Comparison of ENCODE assay signal across 22 cellular contexts in the genomic region with DNA sequence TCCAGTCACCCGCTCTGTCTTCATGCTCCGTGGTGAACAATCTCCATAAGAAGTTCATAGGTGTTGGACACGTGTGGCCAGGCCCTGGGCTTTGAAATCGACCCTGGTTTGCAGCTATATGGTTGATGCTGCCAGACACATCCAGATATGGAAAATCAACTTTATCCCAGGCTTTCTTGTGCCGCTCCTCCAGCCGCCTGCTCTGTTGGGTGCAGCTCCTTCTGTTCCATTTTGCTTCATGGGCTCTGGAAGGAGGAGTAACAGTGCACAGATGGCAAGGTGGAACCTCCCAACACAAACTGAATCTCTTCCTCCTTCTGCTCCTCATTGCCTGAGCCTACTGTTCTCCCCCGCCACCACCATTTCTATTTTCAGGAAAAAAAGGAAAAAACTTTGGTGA. TPM values are rescaled to one million over a fixed set of nuclear protein-coding genes. Genes with fewer than 3 reads are reported as not detected.
DNase-seq lines count a peak whose midpoint lies in the region; ATAC-seq and TF ChIP-seq lines count a peak whose summit lies in the region.
"Had no signal": no experiment of that assay in that cellular context is flagged by ENCODE, and none has a peak within 500 bp of the region (broad histone marks: within the 10 kb centered on the region; RNA-seq: fewer than 3 reads in every experiment).

No MANE protein-coding gene starts in this region.

- CTCF ChIA-PET in MCF 10A (lab: Yijun Ruan, JAX): interaction anchor here (0.5 to 1.2 kb wide), 6 partner anchors 13 to 1623 kb away, joined by 3 to 4 read pairs (median 3); no protein-coding TSS in a partner anchor

- H3K36me3 ChIP-seq in breast epithelium (no peaks in the 10 kb centered on the region), ascending aorta (no peaks in the 10 kb centered on the region), right lobe of liver (no peaks in the 10 kb centered on the region), brain microvascular endothelial cell (replicated peaks) (no peaks in the 10 kb centered on the region)
- H3K36me3 ChIP-seq: spleen, upper lobe of left lung had no signal

- TF ChIP-seq POLR2A in breast epithelium (IDR thresholded peaks at IDR 0.05) (no peak), right lobe of liver (IDR thresholded peaks at IDR 0.05) (no peak)

- no peaks in the 10 kb centered on the region for H3K9me3 Mint-ChIP-seq in MCF 10A (ENCODE audit: unreplicated experiment)
- H3K9me3 Mint-ChIP-seq: activated B cell treated with CpG ODN at 0.5 μM for 24 hours; activated CD4-positive, alpha-beta memory T cell treated with anti-CD3 and anti-CD28 coated beads, Interleukin-2, amount 10 ng/mL, durations not matched to agents 7 days and 5 days; activated naive CD4-positive, alpha-beta T cell treated with anti-CD3 and anti-CD28 coated beads for 36 hours had no signal

- H3K36me3 Mint-ChIP-seq in MCF 10A (ENCODE audit: insufficient read depth, unreplicated experiment): no peaks in the 10 kb centered on the region

- intact Hi-C loops in MCF 10A (cut with micrococcal nuclease) (loop anchor here (5.0 kb wide), 1 partner anchor 339 kb away; the partner anchor contains the start of gene ARHGAP21), breast epithelium (cut with DNase I; ENCODE audit: low total_unique reads) (no loop called here), ascending aorta (cut with DNase I) (loop anchor here (5.0 kb wide), 2 partner anchors 104 to 339 kb away; partner anchors contain the start of gene ARHGAP21), right lobe of liver (cut with DNase I) (no loop called here)

- peaks cover 43% of the 10 kb centered on the region for H3K4me1 Mint-ChIP-seq in MCF 10A (ENCODE audit: insufficient read depth, unreplicated experiment)

- WGBS in right lobe of liver (ENCODE audit: insufficient coverage, low coverage, low lambda C conversion rate, missing lambda C conversion rate): 48% methylated on average over 2 of the region's 7 CpGs

- H3K9me3 ChIP-seq in breast epithelium (no peaks in the 10 kb centered on the region), ascending aorta (no peaks in the 10 kb centered on the region), right lobe of liver (no peaks in the 10 kb centered on the region)
- H3K9me3 ChIP-seq: spleen, upper lobe of left lung had no signal

- H3K27ac Mint-ChIP-seq in MCF 10A (ENCODE audit: low read depth, unreplicated experiment): peak overlapping the region; percentile 100
- H3K27ac Mint-ChIP-seq: activated B cell treated with CpG ODN at 0.5 μM for 24 hours; activated CD4-positive, alpha-beta memory T cell treated with anti-CD3 and anti-CD28 coated beads, Interleukin-2, amount 10 ng/mL, durations not matched to agents 7 days and 5 days; stimulated activated naive CD8-positive, alpha-beta T cell treated with anti-CD3 and anti-CD28 coated beads, Interleukin-15, Interleukin-2, amounts not matched to agents 100 ng/mL and 50 ng/mL, for 24 hours had no signal

- no peaks in the 10 kb centered on the region for H3K4me1 ChIP-seq in breast epithelium
- H3K4me1 ChIP-seq in ascending aorta: peaks cover 2 to 28% of the 10 kb centered on the region in 2 donors
- H3K4me1 ChIP-seq in right lobe of liver: peaks cover 0 to 27% (median 0%) of the 10 kb centered on the region in 4 donors

- H3K27me3 ChIP-seq in breast epithelium (no peaks in the 10 kb centered on the region), ascending aorta (no peaks in the 10 kb centered on the region), right lobe of liver (no peaks in the 10 kb centered on the region), brain microvascular endothelial cell (replicated peaks) (no peaks in the 10 kb centered on the region)
- H3K27me3 ChIP-seq: spleen, upper lobe of left lung had no signal

- H3K27me3 Mint-ChIP-seq in MCF 10A (ENCODE audit: insufficient read depth, unreplicated experiment): no peaks in the 10 kb centered on the region
- H3K27me3 Mint-ChIP-seq: activated CD4-positive, alpha-beta memory T cell treated with anti-CD3 and anti-CD28 coated beads, Interleukin-2, amount 10 ng/mL, durations not matched to agents 7 days and 5 days; stimulated activated naive CD8-positive, alpha-beta T cell treated with anti-CD3 and anti-CD28 coated beads, Interleukin-15, Interleukin-2, amounts not matched to agents 100 ng/mL and 50 ng/mL, for 24 hours had no signal

- POLR2A ChIA-PET in MCF 10A (lab: Yijun Ruan, JAX): interaction anchor here (0.6 to 2.5 kb wide), 9 partner anchors 8 to 711 kb away, joined by 3 to 15 read pairs (median 3); partner anchors contain the start of genes ENKUR and THNSL1

- TF ChIP-seq CTCF in MCF 10A (IDR thresholded peaks at IDR 0.05; ENCODE audit: unreplicated experiment) (no peak), breast epithelium (IDR thresholded peaks at IDR 0.05) (no peak), ascending aorta (IDR thresholded peaks at IDR 0.05) (no peak), right lobe of liver (IDR thresholded peaks at IDR 0.05) (no peak), brain microvascular endothelial cell (IDR thresholded peaks at IDR 0.05; ENCODE audit: low read depth, low read length, missing control alignments) (no peak)

- no peak for ATAC-seq in right lobe of liver
- ATAC-seq in HG03565 (IDR thresholded peaks at IDR 0.05; ENCODE audit: unreplicated experiment): no peak
- ATAC-seq in GM18909 (IDR thresholded peaks at IDR 0.05; ENCODE audit: poor library complexity, unreplicated experiment): no peak

- peak overlapping the region; percentile 77 for H3K4me3 Mint-ChIP-seq in MCF 10A (ENCODE audit: unreplicated experiment)
- H3K4me3 Mint-ChIP-seq: activated B cell treated with CpG ODN at 0.5 μM for 24 hours; activated CD4-positive, alpha-beta memory T cell treated with anti-CD3 and anti-CD28 coated beads, Interleukin-2, amount 10 ng/mL, durations not matched to agents 7 days and 5 days; activated naive CD4-positive, alpha-beta T cell treated with anti-CD3 and anti-CD28 coated beads for 36 hours; stimulated activated naive CD8-positive, alpha-beta T cell treated with anti-CD3 and anti-CD28 coated beads, Interleukin-15, Interleukin-2, amounts not matched to agents 100 ng/mL and 50 ng/mL, for 24 hours had no signal

- no peak overlapping the region for H3K27ac ChIP-seq in breast epithelium
- peak overlapping the region; percentile 81 to 84 for H3K27ac ChIP-seq in ascending aorta
- peak overlapping the region in 2 of 3 donors; percentile 97 to 99 for H3K27ac ChIP-seq in right lobe of liver
- H3K27ac ChIP-seq in brain microvascular endothelial cell: no peak overlapping the region
- H3K27ac ChIP-seq: spleen had no signal

- DNase-seq in MCF 10A (ENCODE audit: unreplicated experiment): no peak
- no peak for DNase-seq in breast epithelium (ENCODE audit: low spot score in 2 of 2)
- no peak for DNase-seq in ascending aorta (ENCODE audit: low spot score in 2 of 2)
- no peak for DNase-seq in right lobe of liver
- DNase-seq in NCI-H1436 treated with DMSO at 0.1 percent for 48 hours (lab: John Stamatoyannopoulos, UW): no peak
- no peak for DNase-seq in brain microvascular endothelial cell
- DNase-seq: activated B cell treated with CpG ODN at 0.5 μM for 24 hours; activated CD4-positive, alpha-beta memory T cell treated with anti-CD3 and anti-CD28 coated beads, Interleukin-2, amount 10 ng/mL, durations not matched to agents 7 days and 5 days; activated T-cell treated with anti-CD3 and anti-CD28 coated beads, Interleukin-2, amount 50 U/mL, for 1 hour; aorta; effector CD4-positive, alpha-beta T cell; kidney; NCI-H146; spleen; stimulated activated CD4-positive, alpha-beta T cell treated with anti-CD3 and anti-CD28 coated beads, Interleukin-4, amount 100 ng/mL, for 4 hours; T1000; upper lobe of left lung had no signal

- in situ Hi-C loops in brain microvascular endothelial cell (cut with HindIII; ENCODE audit: low pct_ligation_motif_present, low sequenced_read_pairs): no loop called here

- no TSS peak for BruUV-seq in MCF 10A (replicated peaks; lab: Mats Ljungman, UMichigan)

- H3K4me3 ChIP-seq in breast epithelium: no peak overlapping the region
- no peak overlapping the region for H3K4me3 ChIP-seq in ascending aorta
- H3K4me3 ChIP-seq in right lobe of liver: no peak overlapping the region
- H3K4me3 ChIP-seq in brain microvascular endothelial cell (ENCODE audit: low read depth, low read length): no peak overlapping the region
- H3K4me3 ChIP-seq: lung, spleen, upper lobe of left lung had no signal

RNA-seq across cellular contexts. Expression of gene THNSL1, which starts 44.7 kb away (rescaled TPM):
- total RNA-seq in MCF 10A (2022) (7.6 and 7.9 TPM in 2 replicates), breast epithelium (1 to 10 TPM; 1.6 to 4.2 (median 1.6) TPM), ascending aorta (0.64 TPM), right lobe of liver (10 to 100 TPM in 1 of 6 experiments, 1 to 10 TPM in 5; 4.9 to 13.6 (median 7.6) TPM)

RNA-seq across cellular contexts. Expression of gene ENKUR, which starts 45.2 kb away (rescaled TPM):
- total RNA-seq in MCF 10A (2022): 0.33 and 0.47 TPM in 2 replicates
- not detected for total RNA-seq in breast epithelium
- not detected for total RNA-seq in ascending aorta
- total RNA-seq in right lobe of liver: under 1 TPM; 0.15 to 1.00 (median 0.27) TPM
- total RNA-seq: activated B cell treated with CpG ODN at 0.5 μM for 24 hours; activated CD4-positive, alpha-beta memory T cell treated with anti-CD3 and anti-CD28 coated beads, Interleukin-2, amount 10 ng/mL, durations not matched to agents 7 days and 5 days; activated naive CD4-positive, alpha-beta T cell treated with anti-CD3 and anti-CD28 coated beads for 36 hours had no signal

Comparison
In these comparisons a context has a peak if more than half of its experiments do, and no peak if none do; other contexts are left out.
1. intact Hi-C loops: an anchor here in MCF 10A (5.0 kb wide) and ascending aorta (5.0 kb wide); none called in breast epithelium and right lobe of liver.
2. H3K27ac ChIP-seq: peak in ascending aorta (2 of 2) and right lobe of liver (2 of 3); none in breast epithelium (0 of 2) and brain microvascular endothelial cell (single experiment).